Comparison of ENCODE assay signal across 1 cellular context in the genomic region with DNA sequence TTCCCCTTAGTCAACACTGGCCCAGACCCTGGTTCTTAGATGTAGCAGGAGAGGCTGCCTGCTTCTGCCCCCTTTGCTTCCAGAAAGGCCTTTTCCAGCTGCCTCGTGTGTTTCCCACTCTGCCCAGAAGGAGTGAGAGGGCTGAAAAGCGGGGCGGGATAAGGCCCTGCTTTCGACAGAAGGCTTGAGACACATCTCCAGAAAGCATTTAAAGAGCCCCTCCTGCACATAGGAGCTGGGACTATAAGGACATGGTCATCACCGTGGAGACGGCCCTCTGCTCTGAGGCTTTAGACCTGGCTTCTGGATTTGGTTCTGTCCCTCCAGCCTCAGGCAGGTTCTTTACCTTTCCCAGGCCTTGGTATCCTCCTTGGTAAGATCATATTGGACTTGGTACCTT.
TF ChIP-seq lines count a peak whose summit lies in the region.

No MANE protein-coding gene starts in this region.

TF ChIP-seq in HCT116, 20 proteins besides CTCF, POLR2A, EP300 and RAD21 (continued from another document):
- TF ChIP-seq, protein P1, sequence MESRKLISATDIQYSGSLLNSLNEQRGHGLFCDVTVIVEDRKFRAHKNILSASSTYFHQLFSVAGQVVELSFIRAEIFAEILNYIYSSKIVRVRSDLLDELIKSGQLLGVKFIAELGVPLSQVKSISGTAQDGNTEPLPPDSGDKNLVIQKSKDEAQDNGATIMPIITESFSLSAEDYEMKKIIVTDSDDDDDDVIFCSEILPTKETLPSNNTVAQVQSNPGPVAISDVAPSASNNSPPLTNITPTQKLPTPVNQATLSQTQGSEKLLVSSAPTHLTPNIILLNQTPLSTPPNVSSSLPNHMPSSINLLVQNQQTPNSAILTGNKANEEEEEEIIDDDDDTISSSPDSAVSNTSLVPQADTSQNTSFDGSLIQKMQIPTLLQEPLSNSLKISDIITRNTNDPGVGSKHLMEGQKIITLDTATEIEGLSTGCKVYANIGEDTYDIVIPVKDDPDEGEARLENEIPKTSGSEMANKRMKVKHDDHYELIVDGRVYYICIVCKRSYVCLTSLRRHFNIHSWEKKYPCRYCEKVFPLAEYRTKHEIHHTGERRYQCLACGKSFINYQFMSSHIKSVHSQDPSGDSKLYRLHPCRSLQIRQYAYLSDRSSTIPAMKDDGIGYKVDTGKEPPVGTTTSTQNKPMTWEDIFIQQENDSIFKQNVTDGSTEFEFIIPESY (IDR thresholded peaks at IDR 0.05; ENCODE audit: extremely low read depth, insufficient replicate concordance, low read length): no peak
- TF ChIP-seq, protein P2, sequence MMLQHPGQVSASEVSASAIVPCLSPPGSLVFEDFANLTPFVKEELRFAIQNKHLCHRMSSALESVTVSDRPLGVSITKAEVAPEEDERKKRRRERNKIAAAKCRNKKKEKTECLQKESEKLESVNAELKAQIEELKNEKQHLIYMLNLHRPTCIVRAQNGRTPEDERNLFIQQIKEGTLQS (IDR thresholded peaks at IDR 0.05): no peak
